ENCODE assay signal across 15 cellular contexts in the genomic region with DNA sequence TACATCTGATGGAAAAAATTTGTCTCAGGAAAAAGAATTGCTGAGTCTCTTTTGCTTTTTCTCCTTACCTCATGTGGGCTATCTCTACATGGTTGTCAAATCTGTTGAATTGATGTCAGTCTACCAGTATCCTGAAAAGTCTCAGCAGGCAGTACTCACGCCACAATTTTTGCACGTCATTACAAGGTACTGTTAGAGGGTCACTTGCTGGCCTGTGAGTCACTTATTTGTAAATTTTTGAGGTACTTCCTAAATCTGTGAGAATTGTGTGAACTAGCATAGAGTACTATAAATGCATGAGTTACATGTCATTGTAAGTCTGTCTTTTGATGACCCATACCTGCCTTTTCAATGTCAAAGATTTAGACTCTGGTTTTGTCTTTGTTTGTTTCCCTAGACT. TPM values are rescaled to one million over a fixed set of nuclear protein-coding genes. Genes with fewer than 3 reads are reported as not detected.
DNase-seq lines count a peak whose midpoint lies in the region; ATAC-seq, FAIRE-seq and TF ChIP-seq lines count a peak whose summit lies in the region.
"Had no signal": no experiment of that assay in that cellular context is flagged by ENCODE, and none has a peak within 500 bp of the region (broad histone marks: within the 10 kb centered on the region; RNA-seq: fewer than 3 reads in every experiment).

No MANE protein-coding gene starts in this region.

- intact Hi-C loops in mucosa of descending colon (cut with DNase I, micrococcal nuclease): no loop called here

- peaks cover 25% of the 10 kb centered on the region; the same call in 1 of the 2 replicates for H3F3A ChIP-seq in SU-DHL-6 (ENCODE audit: insufficient read depth)

- peak overlapping the region; percentile 42 for H3K4me2 ChIP-seq in SU-DHL-6 (ENCODE audit: low read depth, low read length, poor library complexity, severe bottlenecking)

- H3K79me2 ChIP-seq in SU-DHL-6 (ENCODE audit: insufficient read depth, low read length): no peaks in the 10 kb centered on the region

- no peaks in the 10 kb centered on the region for H3K9me3 ChIP-seq in SU-DHL-6 (ENCODE audit: insufficient read depth, low read length)
- H3K9me3 ChIP-seq in mucosa of descending colon: no peaks in the 10 kb centered on the region

- TF ChIP-seq CTCF in SU-DHL-6 (IDR thresholded peaks at IDR 0.05; ENCODE audit: insufficient read depth, low read length, poor library complexity, severe bottlenecking) (no peak), mucosa of descending colon (IDR thresholded peaks at IDR 0.05) (no peak)

- no peak overlapping the region for H3K4me3 ChIP-seq in SU-DHL-6 (ENCODE audit: insufficient read depth, low read length, poor library complexity, severe bottlenecking)
- H3K4me3 ChIP-seq in mucosa of descending colon: no peak overlapping the region

- H2AFZ ChIP-seq in SU-DHL-6 (ENCODE audit: low read depth, low read length, severe bottlenecking): no peak overlapping the region

- no peaks in the 10 kb centered on the region for H3K4me1 ChIP-seq in mucosa of descending colon (ENCODE audit: low read depth)

- FAIRE-seq in GM12891 (lab: Jason Lieb, UNC): peak; percentile 31
- FAIRE-seq: colon had no signal

- H3K9ac ChIP-seq in SU-DHL-6 (ENCODE audit: low read length): 0 out of 2 replicates have a peak overlapping the region, but pooled peaks have one; percentile 5

- peak overlapping the region; percentile 86 for H3K27ac ChIP-seq in SU-DHL-6 (ENCODE audit: low read depth, low read length)

- no peaks in the 10 kb centered on the region for H4K20me1 ChIP-seq in SU-DHL-6 (ENCODE audit: low read depth, low read length)

- no peaks in the 10 kb centered on the region for H3K9me2 ChIP-seq in SU-DHL-6 (replicated peaks; ENCODE audit: insufficient read depth, low read length)

- ATAC-seq in HG03064 (IDR thresholded peaks at IDR 0.05; ENCODE audit: low read depth, unreplicated experiment) (peak; percentile 28), mucosa of descending colon (peak; percentile 31)

- DNase-seq in GM12891 (ENCODE audit: insufficient read length, low spot score) (no peak), mucosa of descending colon (no peak), COLO668 (lab: John Stamatoyannopoulos, UW; ENCODE audit: unreplicated experiment) (no peak), KG1 (lab: John Stamatoyannopoulos, UW) (no peak)
- no peak for DNase-seq in stimulated activated CD4-positive, alpha-beta T cell treated with anti-CD3 and anti-CD28 coated beads, Interleukin-4, amount 100 ng/mL, for 1 hour
- no peak for DNase-seq in effector CD8-positive, alpha-beta T cell (lab: John Stamatoyannopoulos, UW)
- DNase-seq: activated T-cell treated with anti-CD3 and anti-CD28 coated beads, Interleukin-2, amount 50 U/mL, for 24 hours; amniotic stem cell; C1 segment of cervical spinal cord; erythroblast; stimulated activated CD4-positive, alpha-beta T cell treated with anti-CD3 and anti-CD28 coated beads, Interleukin-4, amount 100 ng/mL, for 24 hours; T-helper 1 cell had no signal

- H3K36me3 ChIP-seq in SU-DHL-6 (ENCODE audit: low read length) (peaks cover 8% of the 10 kb centered on the region), mucosa of descending colon (ENCODE audit: low read depth) (no peaks in the 10 kb centered on the region)

- H3K27me3 ChIP-seq in SU-DHL-6 (ENCODE audit: low read length): no peaks in the 10 kb centered on the region

- TF ChIP-seq POLR2A in GM12891 (IDR thresholded peaks at IDR 0.05; ENCODE audit: low read depth, low read length): no peak

TF ChIP-seq in GM12891, 5 proteins besides CTCF, POLR2A, EP300 and RAD21:
- TF ChIP-seq TAF1 (IDR thresholded peaks at IDR 0.05; ENCODE audit: low read depth, low read length): no peak

RNA-seq across cellular contexts. Expression of a gene that starts 15.9 kb away (rescaled TPM):
- 5.7 TPM for polyA plus RNA-seq in GM12891 (2012; ENCODE audit: low read depth, missing spikeins)
- total RNA-seq in mucosa of descending colon: 10 to 100 TPM; 14.5 to 24.2 (median 20.2) TPM

RNA-seq across cellular contexts. Expression of a gene that starts 59.0 kb away (rescaled TPM):
- 14.3 TPM for polyA plus RNA-seq in GM12891 (2012; ENCODE audit: low read depth, missing spikeins)
- total RNA-seq in mucosa of descending colon: 10 to 100 TPM in 2 of 3 donors, 1 to 10 TPM in 1; 9.7 to 25.4 (median 12.1) TPM
